ENCODE assay signal across 22 cellular contexts in genomic region chr1:119732465-119733168, GRCh38. TPM values are rescaled to one million over a fixed set of nuclear protein-coding genes. Genes with fewer than 3 reads are reported as not detected.
DNase-seq lines count a peak whose midpoint lies in the region; TF ChIP-seq lines count a peak whose summit lies in the region.
"Had no signal": no experiment of that assay in that cellular context is flagged by ENCODE, and none has a peak within 500 bp of the region (broad histone marks: within the 10 kb centered on the region; RNA-seq: fewer than 3 reads in every experiment).

No MANE protein-coding gene starts in this region.

- no peak overlapping the region for H4K12ac ChIP-seq in trophoblast cell (ENCODE audit: low read depth, low read length)

- H3K9me3 ChIP-seq in MM.1S (replicated peaks; ENCODE audit: insufficient read depth, low read length) (no peaks in the 10 kb centered on the region), trophoblast cell (ENCODE audit: insufficient read depth, low read depth, low read length) (no peaks in the 10 kb centered on the region)
- H3K9me3 ChIP-seq: prostate gland had no signal

- no peaks in the 10 kb centered on the region for H4K20me1 ChIP-seq in MM.1S (ENCODE audit: insufficient read depth, low read length)

- H3K27ac Mint-ChIP-seq in immature natural killer cell, result no peak overlapping the region
- H3K27ac Mint-ChIP-seq: activated naive CD8-positive, alpha-beta T cell treated with anti-CD3 and anti-CD28 coated beads, Interleukin-2, amount 10 ng/mL, durations not matched to agents 7 days and 5 days; naive thymus-derived CD8-positive, alpha-beta T cell; T-helper 2 cell treated with Interferon-gamma antibody and Interleukin-4, amounts not matched to agents 5 μg/mL and 100 μg/mL, for 36 hours had no signal

- no peak overlapping the region for H2BK5ac ChIP-seq in trophoblast cell (ENCODE audit: low read depth, low read length, poor library complexity)

- H3K4me3 Mint-ChIP-seq in immature natural killer cell, result no peak overlapping the region
- H3K4me3 Mint-ChIP-seq: activated naive CD8-positive, alpha-beta T cell treated with anti-CD3 and anti-CD28 coated beads, Interleukin-2, amount 10 ng/mL, durations not matched to agents 7 days and 5 days; CD8-positive, alpha-beta memory T cell; naive thymus-derived CD8-positive, alpha-beta T cell; T-helper 2 cell treated with Interferon-gamma antibody and Interleukin-4, amounts not matched to agents 5 μg/mL and 100 μg/mL, for 36 hours had no signal

- H3K79me2 ChIP-seq in MM.1S (ENCODE audit: low read length), result no peaks in the 10 kb centered on the region
- H3K79me2 ChIP-seq in trophoblast cell (ENCODE audit: control insufficient read depth, insufficient read depth, low read length, poor library complexity), result no peaks in the 10 kb centered on the region

- DNase-seq in MM.1S (peak; percentile 24), anterior cingulate cortex (lab: John Stamatoyannopoulos, UW) (peak in 40 of 58 donors; percentile 15 to 84 (median 54)), globus pallidus (ENCODE audit: low spot score) (peak; percentile 95), trophoblast cell (peak; percentile 62 to 73), DMS153 treated with DMSO at 0.1 percent for 48 hours (lab: John Stamatoyannopoulos, UW; ENCODE audit: unreplicated experiment) (no peak), immature natural killer cell (no peak), cerebellar cortex (ENCODE audit: low spot score) (no peak)
- DNase-seq in effector CD8-positive, alpha-beta T cell (lab: John Stamatoyannopoulos, UW), result no peak
- DNase-seq: activated CD4-positive, CD25-positive, alpha-beta regulatory T cell treated with anti-CD3 and anti-CD28 coated beads, Interleukin-2, amount 50 U/mL, for 72 hours; activated naive CD8-positive, alpha-beta T cell treated with anti-CD3 and anti-CD28 coated beads, Interleukin-2, amount 10 ng/mL, durations not matched to agents 7 days and 5 days; CD8-positive, alpha-beta memory T cell; central memory CD4-positive, alpha-beta T cell; effector memory CD4-positive, alpha-beta T cell; mesenchymal stem cell; naive thymus-derived CD8-positive, alpha-beta T cell; NCI-H1048; NCI-H1930; NCI-H345 had no signal

- H2AK5ac ChIP-seq in trophoblast cell (ENCODE audit: low read length), result no peak overlapping the region

- H3K4me1 ChIP-seq in MM.1S (ENCODE audit: low read length) (peaks cover 19% of the 10 kb centered on the region), trophoblast cell (ENCODE audit: control insufficient read depth in 1 of 2, insufficient read depth in 2 of 2, low read length in 2 of 2) (peaks cover 15 to 28% of the 10 kb centered on the region in 2 experiments)
- H3K4me1 ChIP-seq: prostate gland had no signal

- H3K18ac ChIP-seq in trophoblast cell (ENCODE audit: low read length), result no peak overlapping the region

- no peaks in the 10 kb centered on the region for H3K4me1 Mint-ChIP-seq in immature natural killer cell
- H3K4me1 Mint-ChIP-seq: CD8-positive, alpha-beta memory T cell had no signal

- H3K4me3 ChIP-seq in MM.1S (ENCODE audit: low read length), result no peak overlapping the region
- H3K4me3 ChIP-seq in trophoblast cell (ENCODE audit: low read depth, low read length), result no peak overlapping the region
- H3K4me3 ChIP-seq: prostate gland had no signal

- H3K27me3 Mint-ChIP-seq in immature natural killer cell (ENCODE audit: low read depth in 3 of 3), result peaks cover 0 to 2% (median 0%) of the 10 kb centered on the region in 3 donors
- H3K27me3 Mint-ChIP-seq: activated naive CD8-positive, alpha-beta T cell treated with anti-CD3 and anti-CD28 coated beads, Interleukin-2, amount 10 ng/mL, durations not matched to agents 7 days and 5 days; naive thymus-derived CD8-positive, alpha-beta T cell had no signal

- peak overlapping the region; percentile 16; the same call in 1 of the 2 replicates for H3K4me2 ChIP-seq in MM.1S (ENCODE audit: low read depth, low read length)
- peak overlapping the region; percentile 1 for H3K4me2 ChIP-seq in trophoblast cell (ENCODE audit: low read length)

- H3K36me3 ChIP-seq in MM.1S (replicated peaks; ENCODE audit: insufficient read depth, low read length) (no peaks in the 10 kb centered on the region), trophoblast cell (ENCODE audit: control insufficient read depth in 1 of 2, insufficient read depth in 2 of 2, low read length in 2 of 2) (peaks cover 47 to 61% of the 10 kb centered on the region in 2 experiments)
- H3K36me3 ChIP-seq: prostate gland had no signal

- H2AFZ ChIP-seq in MM.1S (ENCODE audit: low read length) (no peak overlapping the region), trophoblast cell (ENCODE audit: insufficient read depth, low read length, poor library complexity) (no peak overlapping the region)

- H3K27me3 ChIP-seq in MM.1S (replicated peaks; ENCODE audit: insufficient read depth, low read length) (no peaks in the 10 kb centered on the region), trophoblast cell (ENCODE audit: insufficient read depth, low read length) (no peaks in the 10 kb centered on the region)

- no peaks in the 10 kb centered on the region for H3K79me1 ChIP-seq in trophoblast cell (ENCODE audit: low read length)

- no peak overlapping the region for H3K23ac ChIP-seq in trophoblast cell (ENCODE audit: low read length)

- H3K14ac ChIP-seq in trophoblast cell (ENCODE audit: low read length), result no peak overlapping the region

- H3K36me3 Mint-ChIP-seq in immature natural killer cell, result no peaks in the 10 kb centered on the region

- H3K27ac ChIP-seq in MM.1S (ENCODE audit: low read length) (peak overlapping the region; percentile 63), trophoblast cell (ENCODE audit: low read depth, low read length) (no peak overlapping the region)
- H3K27ac ChIP-seq: prostate gland had no signal

- H3K4ac ChIP-seq in trophoblast cell (ENCODE audit: low read depth, low read length), result no peak overlapping the region

- no peak overlapping the region for H3K9ac ChIP-seq in MM.1S (ENCODE audit: low read length)
- no peak overlapping the region for H3K9ac ChIP-seq in trophoblast cell (ENCODE audit: low read length)

- H4K8ac ChIP-seq in trophoblast cell (ENCODE audit: low read depth, low read length), result no peak overlapping the region

- WGBS in trophoblast cell (ENCODE audit: extremely low coverage, insufficient coverage, insufficient read length), result no CpG with 5 or more reads among the region's 11 CpGs

- H4K91ac ChIP-seq in trophoblast cell (ENCODE audit: low read depth, low read length), result no peak overlapping the region

- no peak overlapping the region for H2BK12ac ChIP-seq in trophoblast cell (ENCODE audit: low read length)

- TF ChIP-seq CTCF in MM.1S (IDR thresholded peaks at IDR 0.05; ENCODE audit: low read length), result no peak

- H3K9me2 ChIP-seq in MM.1S (replicated peaks; ENCODE audit: insufficient read depth, low read length), result no peaks in the 10 kb centered on the region

- H2BK120ac ChIP-seq in trophoblast cell (ENCODE audit: insufficient read depth, low read length, poor library complexity), result no peak overlapping the region

- H3F3A ChIP-seq in MM.1S (ENCODE audit: insufficient read depth, low read length), result no peaks in the 10 kb centered on the region; the same call in 1 of the 2 replicates

- H3K9me3 Mint-ChIP-seq in immature natural killer cell, result no peaks in the 10 kb centered on the region
- H3K9me3 Mint-ChIP-seq: activated naive CD8-positive, alpha-beta T cell treated with anti-CD3 and anti-CD28 coated beads, Interleukin-2, amount 10 ng/mL, durations not matched to agents 7 days and 5 days; CD8-positive, alpha-beta memory T cell; naive thymus-derived CD8-positive, alpha-beta T cell; T-helper 2 cell treated with Interferon-gamma antibody and Interleukin-4, amounts not matched to agents 5 μg/mL and 100 μg/mL, for 36 hours had no signal

RNA-seq across cellular contexts. Expression of gene PHGDH, which starts 20.9 kb away (rescaled TPM):
- polyA plus RNA-seq in trophoblast cell (2013), result 111 and 114 TPM in 2 replicates
- 1 to 10 TPM in 2 of 3 donors, not detected in 1; 2.6 to 3.8 TPM for polyA plus RNA-seq in immature natural killer cell

RNA-seq across cellular contexts. Expression of gene HMGCS2, which starts 36.1 kb away (rescaled TPM):
- polyA plus RNA-seq in trophoblast cell (2013), result 0.07 TPM in 1 of 2 replicates, not detected in the other
- polyA plus RNA-seq in immature natural killer cell, result not detected
- polyA plus RNA-seq: CD8-positive, alpha-beta memory T cell; fibroblast of lung; keratinocyte; naive thymus-derived CD8-positive, alpha-beta T cell had no signal

Comparison
In these comparisons a context has a peak if more than half of its experiments do, and no peak if none do; other contexts are left out.
1. DNase-seq: peak in MM.1S (single experiment), anterior cingulate cortex (40 of 58), globus pallidus (single experiment) and trophoblast cell (2 of 2); none in DMS153 treated with DMSO at 0.1 percent for 48 hours (single experiment), immature natural killer cell (0 of 3), effector CD8-positive, alpha-beta T cell (single experiment) and cerebellar cortex (single experiment).